8 cellular contexts compared by ENCODE assay signal in genomic region chr1:10941891-10942541, GRCh38.
DNase-seq lines count a peak whose midpoint lies in the region; ATAC-seq, FAIRE-seq and TF ChIP-seq lines count a peak whose summit lies in the region.

No MANE protein-coding gene starts in this region.

- H3K4me1 ChIP-seq in left lung = peaks cover 4 to 22% of the 10 kb centered on the region in 2 donors

- intact Hi-C loops in left lung (cut with DNase I) = no loop called here

- TF ChIP-seq CTCF in bronchial epithelial cell (IDR thresholded peaks at IDR 0.05; ENCODE audit: insufficient read depth, low read length, severe bottlenecking) = peak; percentile 98
- TF ChIP-seq CTCF in left lung (IDR thresholded peaks at IDR 0.05) = peak; percentile 88 to 96

- FAIRE-seq in bronchial epithelial cell (lab: Jason Lieb, UNC) = no peak

- peaks cover 5% of the 10 kb centered on the region for H3K27me3 ChIP-seq in bronchial epithelial cell (ENCODE audit: control insufficient read depth, insufficient read depth, low read length)
- H3K27me3 ChIP-seq in left lung = peaks cover 0 to 22% of the 10 kb centered on the region in 2 donors

- H3K27ac ChIP-seq in left lung = no peak overlapping the region

- no peak overlapping the region for H3K4me3 ChIP-seq in bronchial epithelial cell (ENCODE audit: low read depth, low read length)
- no peak overlapping the region for H3K4me3 ChIP-seq in left lung

- DNase-seq in COLO829 (ENCODE audit: low spot score) (peak; percentile 56), HT-29 (ENCODE audit: low spot score) (peak; percentile 32), UCSD-AML1 (lab: John Stamatoyannopoulos, UW; ENCODE audit: unreplicated experiment) (peak; percentile 59), bronchial epithelial cell (ENCODE audit: low read depth) (no peak), left lung (peak in 1 of 2 donors; percentile 82), occipital lobe (lab: John Stamatoyannopoulos, UW) (no peak)
- peak; percentile 72 for DNase-seq in stimulated activated CD8-positive, alpha-beta memory T cell treated with anti-CD3 and anti-CD28 coated beads, Interleukin-15, amount 100 ng/mL, for 24 hours (ENCODE audit: low read depth)

- H3K9me3 ChIP-seq in left lung = no peaks in the 10 kb centered on the region

- H3K36me3 ChIP-seq in bronchial epithelial cell (ENCODE audit: control insufficient read depth, insufficient read depth, low read length) (no peaks in the 10 kb centered on the region), left lung (no peaks in the 10 kb centered on the region)

- ATAC-seq in left lung = peak; percentile 77
- ATAC-seq in GM21360 (IDR thresholded peaks at IDR 0.05; ENCODE audit: unreplicated experiment) = no peak

Comparison
In these comparisons a context has a peak if more than half of its experiments do, and no peak if none do; other contexts are left out.
1. DNase-seq: peak in COLO829 (single experiment), HT-29 (single experiment), UCSD-AML1 (single experiment) and stimulated activated CD8-positive, alpha-beta memory T cell treated with anti-CD3 and anti-CD28 coated beads, Interleukin-15, amount 100 ng/mL, for 24 hours (single experiment); none in bronchial epithelial cell (single experiment) and occipital lobe (single experiment).